Comparison of ENCODE assay signal across 15 cellular contexts in genomic region chr15:52394020-52394608, GRCh38.
"Had no signal": no experiment of that assay in that cellular context is flagged by ENCODE, and none has a peak within 500 bp of the region (broad histone marks: within the 10 kb centered on the region; RNA-seq: fewer than 3 reads in every experiment).

No MANE protein-coding gene starts in this region.

- ATAC-seq: activated T-cell treated with anti-CD3 and anti-CD28 coated beads, Interleukin-2, amount 50 U/mL, for 4 hours; foreskin keratinocyte; stimulated activated memory B cell treated with anti-CD40 and anti-IgM and Interleukin-4, amounts not matched to agents 10 μg/mL and 1 μg/mL and 100 μg/mL, for 72 hours had no signal

- H3K4me3 ChIP-seq: ascending aorta, left ventricle myocardium inferior, right atrium auricular region, tibial nerve, vagina had no signal

- DNase-seq: activated CD4-positive, alpha-beta T cell treated with anti-CD3 and anti-CD28 coated beads, Interleukin-2, amount 50 U/mL, for 48 hours; activated gamma-delta T cell; activated naive CD8-positive, alpha-beta T cell treated with anti-CD3 and anti-CD28 coated beads, Interleukin-2, amount 10 ng/mL, durations not matched to agents 7 days and 5 days; activated T-cell treated with anti-CD3 and anti-CD28 coated beads, Interleukin-2, amount 50 U/mL, for 4 hours; foreskin keratinocyte; left ventricle myocardium inferior; T-helper 2 cell had no signal

- H3K36me3 ChIP-seq: left ventricle myocardium inferior had no signal

- H3K27ac ChIP-seq: ascending aorta, foreskin keratinocyte, left ventricle myocardium inferior, right atrium auricular region, tibial nerve, vagina had no signal

- H3K27me3 ChIP-seq: ascending aorta, foreskin keratinocyte, right atrium auricular region, tibial nerve, vagina had no signal

- FAIRE-seq: bronchial epithelial cell, islet of Langerhans, TTC549 had no signal

- H3K9me3 ChIP-seq: ascending aorta, left ventricle myocardium inferior, right atrium auricular region, tibial nerve, vagina had no signal

- H3K4me1 ChIP-seq: ascending aorta, foreskin keratinocyte, right atrium auricular region, tibial nerve, vagina had no signal
